Comparison of ENCODE assay signal across 2 cellular contexts in the genomic region with DNA sequence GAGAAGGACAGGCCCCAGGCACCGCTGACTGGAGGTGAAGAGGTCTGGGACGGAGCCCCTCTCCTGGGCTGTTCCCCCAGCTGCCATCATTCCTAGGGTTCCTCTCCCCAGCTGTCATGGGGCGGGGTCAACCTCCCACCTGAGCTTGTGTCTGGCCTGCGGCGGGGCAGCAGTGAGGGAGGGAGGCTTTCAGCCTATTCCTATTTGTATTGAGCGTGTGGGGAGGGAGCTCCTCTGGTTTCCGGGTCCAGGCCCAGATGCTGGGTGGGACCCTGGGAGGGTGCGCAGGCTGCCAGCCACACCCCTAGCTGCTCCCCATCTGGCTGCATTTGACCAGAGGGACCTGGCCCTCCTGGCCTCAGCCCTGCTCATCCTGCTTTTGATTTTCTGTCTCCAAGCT.
TF ChIP-seq lines count a peak whose summit lies in the region.

No MANE protein-coding gene starts in this region.

TF ChIP-seq in SK-N-SH, 30 proteins besides CTCF, POLR2A, EP300 and RAD21:
- TF ChIP-seq NFIC (IDR thresholded peaks at IDR 0.05; ENCODE audit: borderline replicate concordance): no peak
- no peak for TF ChIP-seq FOSL2 (IDR thresholded peaks at IDR 0.05; ENCODE audit: borderline replicate concordance, low read depth)
- TF ChIP-seq SMC3 (IDR thresholded peaks at IDR 0.05; ENCODE audit: low read depth, low read length): no peak
- no peak for TF ChIP-seq RXRA (IDR thresholded peaks at IDR 0.05; ENCODE audit: borderline replicate concordance, low read depth)
- no peak for TF ChIP-seq RFX5 (IDR thresholded peaks at IDR 0.05; ENCODE audit: low read length)
- TF ChIP-seq, protein P1, sequence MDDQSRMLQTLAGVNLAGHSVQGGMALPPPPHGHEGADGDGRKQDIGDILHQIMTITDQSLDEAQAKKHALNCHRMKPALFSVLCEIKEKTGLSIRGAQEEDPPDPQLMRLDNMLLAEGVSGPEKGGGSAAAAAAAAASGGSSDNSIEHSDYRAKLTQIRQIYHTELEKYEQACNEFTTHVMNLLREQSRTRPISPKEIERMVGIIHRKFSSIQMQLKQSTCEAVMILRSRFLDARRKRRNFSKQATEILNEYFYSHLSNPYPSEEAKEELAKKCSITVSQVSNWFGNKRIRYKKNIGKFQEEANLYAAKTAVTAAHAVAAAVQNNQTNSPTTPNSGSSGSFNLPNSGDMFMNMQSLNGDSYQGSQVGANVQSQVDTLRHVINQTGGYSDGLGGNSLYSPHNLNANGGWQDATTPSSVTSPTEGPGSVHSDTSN (IDR thresholded peaks at IDR 0.05): no peak
- no peak for TF ChIP-seq TAF1 (IDR thresholded peaks at IDR 0.05; ENCODE audit: borderline replicate concordance, low read depth, low read length)

TF ChIP-seq in SK-N-SH treated with all-trans-retinoic acid at 6 μM for 48 hours, 23 proteins besides CTCF, POLR2A, EP300 and RAD21:
- TF ChIP-seq, protein P2, sequence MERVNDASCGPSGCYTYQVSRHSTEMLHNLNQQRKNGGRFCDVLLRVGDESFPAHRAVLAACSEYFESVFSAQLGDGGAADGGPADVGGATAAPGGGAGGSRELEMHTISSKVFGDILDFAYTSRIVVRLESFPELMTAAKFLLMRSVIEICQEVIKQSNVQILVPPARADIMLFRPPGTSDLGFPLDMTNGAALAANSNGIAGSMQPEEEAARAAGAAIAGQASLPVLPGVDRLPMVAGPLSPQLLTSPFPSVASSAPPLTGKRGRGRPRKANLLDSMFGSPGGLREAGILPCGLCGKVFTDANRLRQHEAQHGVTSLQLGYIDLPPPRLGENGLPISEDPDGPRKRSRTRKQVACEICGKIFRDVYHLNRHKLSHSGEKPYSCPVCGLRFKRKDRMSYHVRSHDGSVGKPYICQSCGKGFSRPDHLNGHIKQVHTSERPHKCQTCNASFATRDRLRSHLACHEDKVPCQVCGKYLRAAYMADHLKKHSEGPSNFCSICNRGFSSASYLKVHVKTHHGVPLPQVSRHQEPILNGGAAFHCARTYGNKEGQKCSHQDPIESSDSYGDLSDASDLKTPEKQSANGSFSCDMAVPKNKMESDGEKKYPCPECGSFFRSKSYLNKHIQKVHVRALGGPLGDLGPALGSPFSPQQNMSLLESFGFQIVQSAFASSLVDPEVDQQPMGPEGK (CRISPR knock-in tag; IDR thresholded peaks at IDR 0.05; ENCODE audit: borderline replicate concordance): no peak
- TF ChIP-seq, protein P3, sequence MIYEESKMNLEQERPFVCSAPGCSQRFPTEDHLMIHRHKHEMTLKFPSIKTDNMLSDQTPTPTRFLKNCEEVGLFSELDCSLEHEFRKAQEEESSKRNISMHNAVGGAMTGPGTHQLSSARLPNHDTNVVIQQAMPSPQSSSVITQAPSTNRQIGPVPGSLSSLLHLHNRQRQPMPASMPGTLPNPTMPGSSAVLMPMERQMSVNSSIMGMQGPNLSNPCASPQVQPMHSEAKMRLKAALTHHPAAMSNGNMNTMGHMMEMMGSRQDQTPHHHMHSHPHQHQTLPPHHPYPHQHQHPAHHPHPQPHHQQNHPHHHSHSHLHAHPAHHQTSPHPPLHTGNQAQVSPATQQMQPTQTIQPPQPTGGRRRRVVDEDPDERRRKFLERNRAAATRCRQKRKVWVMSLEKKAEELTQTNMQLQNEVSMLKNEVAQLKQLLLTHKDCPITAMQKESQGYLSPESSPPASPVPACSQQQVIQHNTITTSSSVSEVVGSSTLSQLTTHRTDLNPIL (CRISPR knock-in tag; IDR thresholded peaks at IDR 0.05; ENCODE audit: low read depth): no peak
- TF ChIP-seq PPARA (CRISPR knock-in tag; IDR thresholded peaks at IDR 0.05; ENCODE audit: borderline replicate concordance) (no peak), RARB (CRISPR knock-in tag; IDR thresholded peaks at IDR 0.05) (no peak), CSDC2 (CRISPR knock-in tag; IDR thresholded peaks at IDR 0.05) (no peak), ZFP3 (CRISPR knock-in tag; IDR thresholded peaks at IDR 0.05) (no peak), ZFP30 (CRISPR knock-in tag; IDR thresholded peaks at IDR 0.05) (no peak), ARNTL (CRISPR knock-in tag; IDR thresholded peaks at IDR 0.05; ENCODE audit: borderline replicate concordance, low read depth) (no peak), ZC3H10 (CRISPR knock-in tag; IDR thresholded peaks at IDR 0.05) (no peak), TOX (CRISPR knock-in tag; IDR thresholded peaks at IDR 0.05; ENCODE audit: borderline replicate concordance) (no peak), BACH2 (CRISPR knock-in tag; IDR thresholded peaks at IDR 0.05; ENCODE audit: borderline replicate concordance) (no peak), OSR1 (CRISPR knock-in tag; IDR thresholded peaks at IDR 0.05) (no peak)
- TF ChIP-seq, protein P4, sequence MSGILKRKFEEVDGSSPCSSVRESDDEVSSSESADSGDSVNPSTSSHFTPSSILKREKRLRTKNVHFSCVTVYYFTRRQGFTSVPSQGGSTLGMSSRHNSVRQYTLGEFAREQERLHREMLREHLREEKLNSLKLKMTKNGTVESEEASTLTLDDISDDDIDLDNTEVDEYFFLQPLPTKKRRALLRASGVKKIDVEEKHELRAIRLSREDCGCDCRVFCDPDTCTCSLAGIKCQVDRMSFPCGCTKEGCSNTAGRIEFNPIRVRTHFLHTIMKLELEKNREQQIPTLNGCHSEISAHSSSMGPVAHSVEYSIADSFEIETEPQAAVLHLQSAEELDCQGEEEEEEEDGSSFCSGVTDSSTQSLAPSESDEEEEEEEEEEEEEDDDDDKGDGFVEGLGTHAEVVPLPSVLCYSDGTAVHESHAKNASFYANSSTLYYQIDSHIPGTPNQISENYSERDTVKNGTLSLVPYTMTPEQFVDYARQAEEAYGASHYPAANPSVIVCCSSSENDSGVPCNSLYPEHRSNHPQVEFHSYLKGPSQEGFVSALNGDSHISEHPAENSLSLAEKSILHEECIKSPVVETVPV (CRISPR knock-in tag; IDR thresholded peaks at IDR 0.05): no peak
